16 cellular contexts compared by ENCODE assay signal in the genomic region with DNA sequence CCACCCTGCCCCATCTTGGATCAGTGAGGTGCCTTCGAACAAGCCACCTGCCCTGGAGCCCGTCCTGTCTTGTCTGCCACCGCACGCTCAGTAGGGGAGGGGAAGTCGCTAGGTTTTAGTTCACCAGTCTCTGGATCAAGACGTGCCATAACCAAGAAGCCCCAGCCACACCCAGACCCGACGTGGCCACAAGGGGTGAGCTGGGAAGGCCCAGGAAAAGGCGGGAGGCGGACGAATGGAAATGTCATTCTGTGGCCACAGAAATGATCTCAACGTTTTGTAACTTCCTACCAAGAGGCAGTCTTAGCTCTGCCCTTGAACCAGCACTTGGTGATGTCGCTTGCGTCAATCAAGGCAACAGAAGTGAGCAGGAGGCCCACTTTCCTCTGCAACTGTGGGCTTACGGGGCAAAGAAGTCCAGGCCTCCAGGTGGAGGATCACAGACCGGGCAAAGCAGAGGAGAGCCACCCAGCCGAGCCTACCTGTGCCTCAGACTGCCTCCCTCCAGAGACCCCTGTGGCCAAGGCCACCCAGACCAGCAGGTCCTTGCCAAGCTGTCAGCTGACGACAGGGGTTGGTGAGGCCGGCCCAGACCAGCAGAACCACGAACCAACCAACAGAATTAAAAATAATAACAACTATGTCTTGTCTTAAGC. TPM values are rescaled to one million over a fixed set of nuclear protein-coding genes. Genes with fewer than 3 reads are reported as not detected.
DNase-seq lines count a peak whose midpoint lies in the region; TF ChIP-seq lines count a peak whose summit lies in the region.
"Had no signal": no experiment of that assay in that cellular context is flagged by ENCODE, and none has a peak within 500 bp of the region (broad histone marks: within the 10 kb centered on the region; RNA-seq: fewer than 3 reads in every experiment).

No MANE protein-coding gene starts in this region.

- H3K4me3 ChIP-seq in spleen (no peak overlapping the region), mesendoderm (ENCODE audit: low read length) (no peak overlapping the region)
- H3K4me3 ChIP-seq: neural progenitor cell, transverse colon had no signal

- H3K27ac ChIP-seq in spleen (peak overlapping the region in 7 of 8 donors; percentile 62 to 83 (median 75)), mesendoderm (ENCODE audit: low read depth, low read length) (no peak overlapping the region)
- H3K27ac ChIP-seq: 22Rv1, neural progenitor cell, transverse colon had no signal

- no peak overlapping the region for H4K5ac ChIP-seq in mesendoderm (ENCODE audit: low read length)

- 49 to 66% (median 56%) methylated on average over 19 to 20 of the region's 20 CpGs for WGBS in spleen, 5 donors
- WGBS in mesendoderm (ENCODE audit: extremely low coverage, insufficient coverage, low lambda C conversion rate), result no CpG with 5 or more reads among the region's 20 CpGs

- no peak overlapping the region for H4K8ac ChIP-seq in mesendoderm (ENCODE audit: low read depth, low read length)

- H3K9me3 Mint-ChIP-seq in glutamatergic neuron (ENCODE audit: unreplicated experiment), result peaks cover 8% of the 10 kb centered on the region
- H3K9me3 Mint-ChIP-seq: activated naive CD4-positive, alpha-beta T cell treated with anti-CD3 and anti-CD28 coated beads for 36 hours; CD4-positive, alpha-beta T cell had no signal

- H3K27me3 ChIP-seq in spleen (replicated peaks in 1 of 7) (no peaks in the 10 kb centered on the region), mesendoderm (ENCODE audit: insufficient read depth, low read length, poor library complexity) (no peaks in the 10 kb centered on the region)
- H3K27me3 ChIP-seq: neural progenitor cell, transverse colon had no signal

- H3K4me2 ChIP-seq in mesendoderm (ENCODE audit: low read length), result no peak overlapping the region
- H3K4me2 ChIP-seq: neural progenitor cell had no signal

- H3K23ac ChIP-seq in mesendoderm (ENCODE audit: low read length), result no peak overlapping the region

- peaks cover 0 to 45% (median 24%) of the 10 kb centered on the region in 6 donors for H3K4me1 ChIP-seq in spleen
- H3K4me1 ChIP-seq in mesendoderm (ENCODE audit: control insufficient read depth, low read depth, low read length), result no peaks in the 10 kb centered on the region
- H3K4me1 ChIP-seq: neural progenitor cell, transverse colon had no signal

- H3K79me1 ChIP-seq in mesendoderm (ENCODE audit: low read length), result peaks cover 6% of the 10 kb centered on the region

- TF ChIP-seq POLR2A in spleen (IDR thresholded peaks at IDR 0.05), result no peak

- no peaks in the 10 kb centered on the region for H3K4me1 Mint-ChIP-seq in glutamatergic neuron (ENCODE audit: low read depth, unreplicated experiment)
- H3K4me1 Mint-ChIP-seq: neural progenitor cell had no signal

- H2AK5ac ChIP-seq in mesendoderm (ENCODE audit: low read length), result no peak overlapping the region

- no peaks in the 10 kb centered on the region for H3K9me3 ChIP-seq in spleen
- H3K9me3 ChIP-seq: transverse colon had no signal

- H2BK120ac ChIP-seq in mesendoderm (ENCODE audit: low read depth, low read length), result no peak overlapping the region

- no peak overlapping the region for H2BK15ac ChIP-seq in mesendoderm (replicated peaks; ENCODE audit: low read depth)

- H3K56ac ChIP-seq in mesendoderm (ENCODE audit: low read length), result no peak overlapping the region

- intact Hi-C loops in spleen (cut with DNase I; ENCODE audit: low total_unique reads), result no loop called here

- no peak overlapping the region for H3K4ac ChIP-seq in mesendoderm (ENCODE audit: low read depth, low read length)

- no peak overlapping the region for H3K27ac Mint-ChIP-seq in glutamatergic neuron (ENCODE audit: unreplicated experiment)
- H3K27ac Mint-ChIP-seq: activated naive CD4-positive, alpha-beta T cell treated with anti-CD3 and anti-CD28 coated beads for 36 hours; CD4-positive, alpha-beta T cell; neural progenitor cell had no signal

- H3K36me3 ChIP-seq in spleen (peaks cover 0 to 50% (median 19%) of the 10 kb centered on the region in 6 donors), mesendoderm (ENCODE audit: control insufficient read depth, insufficient read depth, low read length) (peaks cover 2% of the 10 kb centered on the region)
- H3K36me3 ChIP-seq: neural progenitor cell had no signal

- H3K36me3 Mint-ChIP-seq in glutamatergic neuron (ENCODE audit: unreplicated experiment), result peaks cover 7% of the 10 kb centered on the region

- no peak overlapping the region for H2BK5ac ChIP-seq in mesendoderm (ENCODE audit: low read length)

- H3K18ac ChIP-seq in mesendoderm (ENCODE audit: low read length), result no peak overlapping the region

- no peak for TF ChIP-seq CTCF in glutamatergic neuron (IDR thresholded peaks at IDR 0.05; ENCODE audit: partially characterized antibody, unreplicated experiment)
- peak in 2 of 11 experiments; percentile 20 to 24 for TF ChIP-seq CTCF in spleen (IDR thresholded peaks at IDR 0.05 in 8 of 11, conservative IDR thresholded peaks at IDR 0.05 in 3 of 11)

- no peaks in the 10 kb centered on the region for H3K79me2 ChIP-seq in mesendoderm (ENCODE audit: control insufficient read depth, insufficient read depth, low read length)

- H3K27me3 Mint-ChIP-seq in glutamatergic neuron (ENCODE audit: unreplicated experiment), result peaks cover 2% of the 10 kb centered on the region
- H3K27me3 Mint-ChIP-seq: CD4-positive, alpha-beta T cell had no signal

- peak overlapping the region; percentile 25 for H3K4me3 Mint-ChIP-seq in glutamatergic neuron (ENCODE audit: unreplicated experiment)
- H3K4me3 Mint-ChIP-seq: activated naive CD4-positive, alpha-beta T cell treated with anti-CD3 and anti-CD28 coated beads for 36 hours; CD4-positive, alpha-beta T cell; neural progenitor cell had no signal

- DNase-seq in activated effector memory CD4-positive, alpha-beta T cell treated with anti-CD3 and anti-CD28 coated beads, Interleukin-2, amount 50 U/mL, for 16 hours, result peak; percentile 56
- DNase-seq in activated effector memory CD4-positive, alpha-beta T cell treated with Interleukin-2 at 50 U/mL for 16 hours, result no peak
- DNase-seq in SKM-1 treated with dmso at 0.1 percent for 144 hours (lab: John Stamatoyannopoulos, UW; ENCODE audit: unreplicated experiment) (peak; percentile 87), glutamatergic neuron (peak; percentile 8), spleen (peak; percentile 81), LoVo (ENCODE audit: low spot score) (no peak), mesendoderm (no peak)
- DNase-seq in activated naive CD4-positive, alpha-beta T cell treated with Interleukin-2 at 50 U/mL for 16 hours, result no peak
- DNase-seq: activated CD4-positive, alpha-beta T cell treated with anti-CD3 and anti-CD28 coated beads for 1 hour; activated naive CD4-positive, alpha-beta T cell treated with anti-CD3 and anti-CD28 coated beads for 36 hours; CD4-positive, alpha-beta T cell; stimulated activated CD4-positive, alpha-beta T cell treated with anti-CD3 and anti-CD28 coated beads, Interleukin-2, amount 100 ng/mL, for 48 hours; T-helper 2 cell; transverse colon had no signal

- H3K9ac ChIP-seq in mesendoderm (ENCODE audit: low read length), result no peak overlapping the region
- H3K9ac ChIP-seq: neural progenitor cell had no signal

RNA-seq across cellular contexts. Expression of a gene that starts 14.5 kb away (rescaled TPM):
- total RNA-seq in glutamatergic neuron (ENCODE audit: unreplicated experiment) (12.8 TPM), spleen (10 to 100 TPM; 11.1 to 15.0 (median 13.9) TPM)
- 10 to 100 TPM in 2 of 3 donors, 1 to 10 TPM in 1; 8.6 to 12.9 (median 10.4) TPM for polyA plus RNA-seq in spleen
- polyA plus RNA-seq in mesendoderm (2013, experiment 1 of 2), result 12.5 TPM
- polyA plus RNA-seq in mesendoderm (2013, experiment 2 of 2), result 11.8 TPM

RNA-seq across cellular contexts. Expression of a gene that starts 38.4 kb away (rescaled TPM):
- total RNA-seq in glutamatergic neuron (ENCODE audit: unreplicated experiment) (87.7 TPM), spleen (100 to 1,000 TPM in 1 of 7 donors, 10 to 100 TPM in 6; 56.5 to 120 (median 66.0) TPM)
- polyA plus RNA-seq in spleen, result 10 to 100 TPM in 1 of 3 donors, 1 to 10 TPM in 2; 4.3 to 21.2 (median 5.7) TPM
- 2.6 TPM for polyA plus RNA-seq in mesendoderm (2013, experiment 1 of 2)
- polyA plus RNA-seq in mesendoderm (2013, experiment 2 of 2), result 2.2 TPM

RNA-seq across cellular contexts. Expression of a gene that starts 40.8 kb away (rescaled TPM):
- total RNA-seq in glutamatergic neuron (ENCODE audit: unreplicated experiment) (459 TPM), spleen (10 to 100 TPM; 16.1 to 57.0 (median 44.0) TPM)
- 10 to 100 TPM; 21.2 to 38.9 (median 24.6) TPM for polyA plus RNA-seq in spleen
- 14.8 TPM for polyA plus RNA-seq in mesendoderm (2013, experiment 1 of 2)
- 15.4 TPM for polyA plus RNA-seq in mesendoderm (2013, experiment 2 of 2)

RNA-seq across cellular contexts. Expression of a gene that starts 45.7 kb away (rescaled TPM):
- total RNA-seq in glutamatergic neuron (ENCODE audit: unreplicated experiment) (36.3 TPM), spleen (10 to 100 TPM; 36.4 to 49.8 (median 43.2) TPM)
- 10 to 100 TPM in 2 of 3 donors, 1 to 10 TPM in 1; 7.3 to 23.1 (median 19.1) TPM for polyA plus RNA-seq in spleen
- 15.8 TPM for polyA plus RNA-seq in mesendoderm (2013, experiment 1 of 2)
- polyA plus RNA-seq in mesendoderm (2013, experiment 2 of 2), result 14.6 TPM

RNA-seq across cellular contexts. Expression of a gene that starts 58.4 kb away (rescaled TPM):
- total RNA-seq in glutamatergic neuron (ENCODE audit: unreplicated experiment) (9.3 TPM), spleen (1 to 10 TPM in 4 of 7 donors, under 1 TPM in 3; 0.33 to 2.0 (median 1.0) TPM)
- polyA plus RNA-seq in spleen, result 1 to 10 TPM in 1 of 3 donors, under 1 TPM in 2; 0.91 to 1.8 (median 0.98) TPM
- 1.3 TPM for polyA plus RNA-seq in mesendoderm (2013, experiment 1 of 2)
- 1.5 TPM for polyA plus RNA-seq in mesendoderm (2013, experiment 2 of 2)
- total RNA-seq: transverse colon had no signal

Comparison
In these comparisons a context has a peak if more than half of its experiments do, and no peak if none do; other contexts are left out.
1. DNase-seq: peak in activated effector memory CD4-positive, alpha-beta T cell treated with anti-CD3 and anti-CD28 coated beads, Interleukin-2, amount 50 U/mL, for 16 hours (single experiment), SKM-1 treated with dmso at 0.1 percent for 144 hours (single experiment), glutamatergic neuron (single experiment) and spleen (single experiment); none in activated effector memory CD4-positive, alpha-beta T cell treated with Interleukin-2 at 50 U/mL for 16 hours (single experiment), LoVo (single experiment), mesendoderm (single experiment) and activated naive CD4-positive, alpha-beta T cell treated with Interleukin-2 at 50 U/mL for 16 hours (single experiment).